16 cellular contexts compared by ENCODE assay signal in the genomic region with DNA sequence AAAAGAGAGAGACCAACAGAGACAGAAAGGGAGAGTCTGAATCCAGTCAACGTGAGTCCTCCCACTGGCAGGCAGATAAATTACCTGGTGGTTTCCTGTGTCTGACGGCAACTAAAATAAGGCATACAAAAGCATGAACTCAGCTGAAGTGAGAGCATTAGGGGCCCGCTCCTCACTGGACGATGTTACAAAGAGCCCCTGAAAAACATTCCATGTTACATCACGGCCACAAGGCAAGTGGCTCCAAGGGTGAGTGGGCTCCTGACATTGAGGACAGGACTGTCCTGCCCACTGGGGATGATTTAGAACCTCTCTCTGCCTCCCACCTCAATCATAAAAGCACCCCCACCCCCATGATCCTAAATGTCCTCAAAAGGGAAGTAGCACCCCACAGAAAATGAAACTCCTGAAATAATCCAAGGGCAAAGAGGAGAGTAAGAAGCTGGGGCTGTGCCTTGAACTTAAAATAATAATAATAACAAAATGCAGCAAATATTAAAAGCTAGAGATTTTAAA.
DNase-seq lines count a peak whose midpoint lies in the region; ATAC-seq and TF ChIP-seq lines count a peak whose summit lies in the region.
"Had no signal": no experiment of that assay in that cellular context is flagged by ENCODE, and none has a peak within 500 bp of the region (broad histone marks: within the 10 kb centered on the region; RNA-seq: fewer than 3 reads in every experiment).

No MANE protein-coding gene starts in this region.

- POLR2A ChIA-PET in activated CD8-positive, alpha-beta T cell treated with anti-CD3 and anti-CD28 coated beads, Interleukin-2, amount 10 ng/mL, durations not matched to agents 7 days and 5 days (lab: Charles Lee): interaction anchor here (0.6 kb wide), 1 partner anchor 289 kb away, joined by 3 read pairs; no protein-coding TSS in a partner anchor

- H3K27ac Mint-ChIP-seq in activated T-cell treated with anti-CD3 and anti-CD28 coated beads, Interleukin-2, amount 50 U/mL, for 24 hours: no peak overlapping the region
- H3K27ac Mint-ChIP-seq in activated CD8-positive, alpha-beta T cell treated with anti-CD3 and anti-CD28 coated beads, Interleukin-2, amount 10 ng/mL, durations not matched to agents 7 days and 5 days: no peak overlapping the region
- H3K27ac Mint-ChIP-seq: activated naive CD4-positive, alpha-beta T cell treated with anti-CD3 and anti-CD28 coated beads, Interleukin-2, amount 50 U/mL, for 24 hours; nephron had no signal

- no peaks in the 10 kb centered on the region for H3K36me3 Mint-ChIP-seq in activated T-cell treated with anti-CD3 and anti-CD28 coated beads, Interleukin-2, amount 50 U/mL, for 4 hours (ENCODE audit: insufficient read depth)
- no peaks in the 10 kb centered on the region for H3K36me3 Mint-ChIP-seq in activated T-cell treated with anti-CD3 and anti-CD28 coated beads, Interleukin-2, amount 50 U/mL, for 24 hours (ENCODE audit: low read depth)
- peaks cover 7% of the 10 kb centered on the region for H3K36me3 Mint-ChIP-seq in activated CD8-positive, alpha-beta T cell treated with anti-CD3 and anti-CD28 coated beads, Interleukin-2, amount 10 ng/mL, durations not matched to agents 7 days and 5 days (ENCODE audit: low read depth)
- H3K36me3 Mint-ChIP-seq: activated naive CD4-positive, alpha-beta T cell treated with anti-CD3 and anti-CD28 coated beads, Interleukin-2, amount 50 U/mL, for 24 hours had no signal

- no peak for TF ChIP-seq CTCF in omental fat pad (IDR thresholded peaks at IDR 0.05)

- no peaks in the 10 kb centered on the region for H3K9me3 ChIP-seq in KOPT-K1 (ENCODE audit: insufficient read depth, low read length, poor library complexity, severe bottlenecking)

- H3K9me3 Mint-ChIP-seq in activated T-cell treated with anti-CD3 and anti-CD28 coated beads, Interleukin-2, amount 50 U/mL, for 4 hours: no peaks in the 10 kb centered on the region
- no peaks in the 10 kb centered on the region for H3K9me3 Mint-ChIP-seq in activated T-cell treated with anti-CD3 and anti-CD28 coated beads, Interleukin-2, amount 50 U/mL, for 24 hours
- peaks cover 2% of the 10 kb centered on the region for H3K9me3 Mint-ChIP-seq in activated CD8-positive, alpha-beta T cell treated with anti-CD3 and anti-CD28 coated beads, Interleukin-2, amount 10 ng/mL, durations not matched to agents 7 days and 5 days (ENCODE audit: insufficient read depth)
- H3K9me3 Mint-ChIP-seq: activated naive CD4-positive, alpha-beta T cell treated with anti-CD3 and anti-CD28 coated beads, Interleukin-2, amount 50 U/mL, for 24 hours; nephron had no signal

- no peaks in the 10 kb centered on the region for H3K27me3 Mint-ChIP-seq in activated T-cell treated with anti-CD3 and anti-CD28 coated beads, Interleukin-2, amount 50 U/mL, for 4 hours (ENCODE audit: low read depth)
- no peaks in the 10 kb centered on the region for H3K27me3 Mint-ChIP-seq in activated T-cell treated with anti-CD3 and anti-CD28 coated beads, Interleukin-2, amount 50 U/mL, for 24 hours
- H3K27me3 Mint-ChIP-seq in activated CD8-positive, alpha-beta T cell treated with anti-CD3 and anti-CD28 coated beads, Interleukin-2, amount 10 ng/mL, durations not matched to agents 7 days and 5 days (ENCODE audit: low read depth): no peaks in the 10 kb centered on the region
- H3K27me3 Mint-ChIP-seq: activated naive CD4-positive, alpha-beta T cell treated with anti-CD3 and anti-CD28 coated beads, Interleukin-2, amount 50 U/mL, for 24 hours had no signal

- peak; percentile 67 to 71 for ATAC-seq in activated T-cell treated with anti-CD3 and anti-CD28 coated beads, Interleukin-2, amount 50 U/mL, for 4 hours
- ATAC-seq in activated CD8-positive, alpha-beta T cell treated with anti-CD3 and anti-CD28 coated beads, Interleukin-2, amount 10 ng/mL, durations not matched to agents 7 days and 5 days: peak; percentile 87
- ATAC-seq in omental fat pad (ENCODE audit: low FRiP score): peak; percentile 16

- no peak overlapping the region for H3K4me3 Mint-ChIP-seq in activated T-cell treated with anti-CD3 and anti-CD28 coated beads, Interleukin-2, amount 50 U/mL, for 4 hours
- H3K4me3 Mint-ChIP-seq in activated T-cell treated with anti-CD3 and anti-CD28 coated beads, Interleukin-2, amount 50 U/mL, for 24 hours: no peak overlapping the region
- H3K4me3 Mint-ChIP-seq in activated CD8-positive, alpha-beta T cell treated with anti-CD3 and anti-CD28 coated beads, Interleukin-2, amount 10 ng/mL, durations not matched to agents 7 days and 5 days: no peak overlapping the region
- H3K4me3 Mint-ChIP-seq: activated naive CD4-positive, alpha-beta T cell treated with anti-CD3 and anti-CD28 coated beads, Interleukin-2, amount 50 U/mL, for 24 hours; nephron had no signal

- CTCF ChIA-PET in activated CD8-positive, alpha-beta T cell treated with anti-CD3 and anti-CD28 coated beads, Interleukin-2, amount 10 ng/mL, durations not matched to agents 7 days and 5 days (lab: Charles Lee): interaction anchor here (0.9 to 1.5 kb wide), 5 partner anchors 9 to 212 kb away, joined by 3 to 4 read pairs (median 3); no protein-coding TSS in a partner anchor

- H3K27ac ChIP-seq in KOPT-K1 (ENCODE audit: low read depth, low read length, poor library complexity, severe bottlenecking): peak overlapping the region; percentile 29
- H3K27ac ChIP-seq: cardiac muscle cell had no signal

- no peaks in the 10 kb centered on the region for H3K36me3 ChIP-seq in KOPT-K1 (ENCODE audit: insufficient read depth, low read length)
- H3K36me3 ChIP-seq: cardiac muscle cell had no signal

- peaks cover 8% of the 10 kb centered on the region for H3K4me1 Mint-ChIP-seq in activated T-cell treated with anti-CD3 and anti-CD28 coated beads, Interleukin-2, amount 50 U/mL, for 4 hours (ENCODE audit: low read depth)
- peaks cover 13% of the 10 kb centered on the region for H3K4me1 Mint-ChIP-seq in activated T-cell treated with anti-CD3 and anti-CD28 coated beads, Interleukin-2, amount 50 U/mL, for 24 hours (ENCODE audit: low read depth)
- peaks cover 13% of the 10 kb centered on the region for H3K4me1 Mint-ChIP-seq in activated CD8-positive, alpha-beta T cell treated with anti-CD3 and anti-CD28 coated beads, Interleukin-2, amount 10 ng/mL, durations not matched to agents 7 days and 5 days (ENCODE audit: low read depth)

- peak; percentile 15 for DNase-seq in activated T-cell treated with anti-CD3 and anti-CD28 coated beads, Interleukin-2, amount 50 U/mL, for 4 hours
- no peak for DNase-seq in activated T-cell treated with anti-CD3 and anti-CD28 coated beads, Interleukin-2, amount 50 U/mL, for 24 hours
- DNase-seq in activated CD8-positive, alpha-beta T cell treated with anti-CD3 and anti-CD28 coated beads, Interleukin-2, amount 10 ng/mL, durations not matched to agents 7 days and 5 days: peak; percentile 53
- DNase-seq in omental fat pad (ENCODE audit: low spot score): no peak
- no peak for DNase-seq in hippocampal formation (lab: John Stamatoyannopoulos, UW)
- no peak for DNase-seq in cerebellum (ENCODE audit: low spot score)
- no peak for DNase-seq in DMS79 treated with DMSO at 0.1 percent for 48 hours (lab: John Stamatoyannopoulos, UW)
- DNase-seq: mesenchymal stem cell; NCI-H1105; NCI-H2171 treated with DMSO at 0.1 percent for 48 hours; NK-92 treated with Interleukin-12 subunit alpha and Interleukin-12 subunit beta, amount 100 ng/mL, for 24 hours; SHP77 had no signal

Comparison
In these comparisons a context has a peak if more than half of its experiments do, and no peak if none do; other contexts are left out.
1. DNase-seq: peak in activated T-cell treated with anti-CD3 and anti-CD28 coated beads, Interleukin-2, amount 50 U/mL, for 4 hours (single experiment) and activated CD8-positive, alpha-beta T cell treated with anti-CD3 and anti-CD28 coated beads, Interleukin-2, amount 10 ng/mL, durations not matched to agents 7 days and 5 days (single experiment); none in activated T-cell treated with anti-CD3 and anti-CD28 coated beads, Interleukin-2, amount 50 U/mL, for 24 hours (single experiment), omental fat pad (single experiment), hippocampal formation (0 of 2), cerebellum (single experiment) and DMS79 treated with DMSO at 0.1 percent for 48 hours (single experiment).
2. ATAC-seq: peak in every context shown above with its lines; median percentile 87 in activated CD8-positive, alpha-beta T cell treated with anti-CD3 and anti-CD28 coated beads, Interleukin-2, amount 10 ng/mL, durations not matched to agents 7 days and 5 days; 69 in activated T-cell treated with anti-CD3 and anti-CD28 coated beads, Interleukin-2, amount 50 U/mL, for 4 hours; 16 in omental fat pad.